Comparison of ENCODE assay signal across 17 cellular contexts in genomic region chr20:10929023-10929422, GRCh38.
DNase-seq lines count a peak whose midpoint lies in the region; ATAC-seq and TF ChIP-seq lines count a peak whose summit lies in the region.
"Had no signal": no experiment of that assay in that cellular context is flagged by ENCODE, and none has a peak within 500 bp of the region (broad histone marks: within the 10 kb centered on the region; RNA-seq: fewer than 3 reads in every experiment).

No MANE protein-coding gene starts in this region.

- POLR2A ChIA-PET in SK-N-SH (lab: Yijun Ruan, JAX) = no interaction called here
- POLR2A ChIA-PET in activated CD4-positive, alpha-beta memory T cell treated with anti-CD3 and anti-CD28 coated beads, Interleukin-2, amount 10 ng/mL, durations not matched to agents 7 days and 5 days (lab: Charles Lee) = no interaction called here

- TF ChIP-seq CTCF in SK-N-SH (IDR thresholded peaks at IDR 0.05) (no peak), hepatocyte (IDR thresholded peaks at IDR 0.05; ENCODE audit: poor library complexity) (no peak), smooth muscle cell (IDR thresholded peaks at IDR 0.05; ENCODE audit: borderline replicate concordance, insufficient read depth, poor library complexity, severe bottlenecking) (no peak)

- H3K4me1 Mint-ChIP-seq in activated CD4-positive, alpha-beta memory T cell treated with anti-CD3 and anti-CD28 coated beads, Interleukin-2, amount 10 ng/mL, durations not matched to agents 7 days and 5 days = no peaks in the 10 kb centered on the region
- H3K4me1 Mint-ChIP-seq: CD8-positive, alpha-beta memory T cell had no signal

- H3K27ac ChIP-seq in SK-N-SH (ENCODE audit: low read depth in 2 of 2, low read length in 1 of 2) (peak overlapping the region in 1 of 2 experiments; percentile 49; a peak in 2 of 4 replicates), hepatocyte (peak overlapping the region; percentile 24), smooth muscle cell (ENCODE audit: low read depth) (peak overlapping the region; percentile 43)
- H3K27ac ChIP-seq: 22Rv1, BLaER1 had no signal

- CTCF ChIA-PET in SK-N-SH (lab: Yijun Ruan, JAX) = no interaction called here
- CTCF ChIA-PET in activated CD4-positive, alpha-beta memory T cell treated with anti-CD3 and anti-CD28 coated beads, Interleukin-2, amount 10 ng/mL, durations not matched to agents 7 days and 5 days (lab: Charles Lee) = interaction anchor here (0.7 kb wide), 1 partner anchor 1312 kb away, joined by 3 read pairs; no protein-coding TSS in a partner anchor

- H3K79me2 ChIP-seq in SK-N-SH (ENCODE audit: insufficient read depth) = no peaks in the 10 kb centered on the region
- no peaks in the 10 kb centered on the region for H3K79me2 ChIP-seq in hepatocyte
- no peaks in the 10 kb centered on the region for H3K79me2 ChIP-seq in smooth muscle cell (ENCODE audit: low read depth)

- TF ChIP-seq RAD21 in SK-N-SH (IDR thresholded peaks at IDR 0.05; ENCODE audit: low read length) = no peak

- no peaks in the 10 kb centered on the region for H3K27me3 ChIP-seq in SK-N-SH (ENCODE audit: insufficient read depth)
- H3K27me3 ChIP-seq in hepatocyte = no peaks in the 10 kb centered on the region
- no peaks in the 10 kb centered on the region for H3K27me3 ChIP-seq in smooth muscle cell (ENCODE audit: low read depth)
- H3K27me3 ChIP-seq: BLaER1 had no signal

- WGBS in SK-N-SH (ENCODE audit: low lambda C conversion rate) = 74% methylated on average over 2 of the region's 2 CpGs
- WGBS in hepatocyte (ENCODE audit: low lambda C conversion rate, missing lambda C conversion rate) = 58% methylated on average over 2 of the region's 2 CpGs
- WGBS in smooth muscle cell (ENCODE audit: low lambda C conversion rate) = 88% methylated on average over 2 of the region's 2 CpGs

- TF ChIP-seq EP300 in SK-N-SH (IDR thresholded peaks at IDR 0.05; ENCODE audit: borderline replicate concordance in 1 of 2, low read depth in 1 of 2, low read length in 1 of 2) = no peak

- H2AFZ ChIP-seq in SK-N-SH (ENCODE audit: low read depth) (no peak overlapping the region), hepatocyte (no peak overlapping the region), smooth muscle cell (ENCODE audit: low read depth) (no peak overlapping the region)

- no peaks in the 10 kb centered on the region for H3K9me2 ChIP-seq in SK-N-SH
- H3K9me2 ChIP-seq in hepatocyte (replicated peaks; ENCODE audit: insufficient read depth) = no peaks in the 10 kb centered on the region

- no peaks in the 10 kb centered on the region for H3K9me3 Mint-ChIP-seq in activated CD4-positive, alpha-beta memory T cell treated with anti-CD3 and anti-CD28 coated beads, Interleukin-2, amount 10 ng/mL, durations not matched to agents 7 days and 5 days
- H3K9me3 Mint-ChIP-seq: H9 had no signal

- H3K9me3 ChIP-seq in SK-N-SH (no peaks in the 10 kb centered on the region), hepatocyte (ENCODE audit: low read depth) (no peaks in the 10 kb centered on the region), smooth muscle cell (replicated peaks; ENCODE audit: low read depth) (no peaks in the 10 kb centered on the region)
- H3K9me3 ChIP-seq: BLaER1 had no signal

- no peaks in the 10 kb centered on the region for H3K27me3 Mint-ChIP-seq in activated CD4-positive, alpha-beta memory T cell treated with anti-CD3 and anti-CD28 coated beads, Interleukin-2, amount 10 ng/mL, durations not matched to agents 7 days and 5 days

- H3K9ac ChIP-seq in SK-N-SH (no peak overlapping the region), smooth muscle cell (ENCODE audit: low read depth) (no peak overlapping the region)
- H3K9ac ChIP-seq: BLaER1 had no signal

- H3K27ac Mint-ChIP-seq in activated CD4-positive, alpha-beta memory T cell treated with anti-CD3 and anti-CD28 coated beads, Interleukin-2, amount 10 ng/mL, durations not matched to agents 7 days and 5 days = no peak overlapping the region
- H3K27ac Mint-ChIP-seq: CD8-positive, alpha-beta memory T cell; H9 had no signal

- H3K4me3 Mint-ChIP-seq in activated CD4-positive, alpha-beta memory T cell treated with anti-CD3 and anti-CD28 coated beads, Interleukin-2, amount 10 ng/mL, durations not matched to agents 7 days and 5 days = no peak overlapping the region
- H3K4me3 Mint-ChIP-seq: CD8-positive, alpha-beta memory T cell; H9 had no signal

- no peaks in the 10 kb centered on the region for H4K20me1 ChIP-seq in SK-N-SH (ENCODE audit: insufficient read depth)
- no peaks in the 10 kb centered on the region for H4K20me1 ChIP-seq in hepatocyte (ENCODE audit: insufficient read depth, poor library complexity, severe bottlenecking)
- H4K20me1 ChIP-seq in smooth muscle cell (ENCODE audit: low read depth) = no peaks in the 10 kb centered on the region
- H4K20me1 ChIP-seq: BLaER1 had no signal

- H3K4me2 ChIP-seq in SK-N-SH = no peak overlapping the region; the same call in 1 of the 2 replicates
- H3K4me2 ChIP-seq in hepatocyte = no peak overlapping the region
- peak overlapping the region; percentile 43 for H3K4me2 ChIP-seq in smooth muscle cell
- H3K4me2 ChIP-seq: BLaER1 had no signal

- ATAC-seq in SK-N-SH treated with all-trans-retinoic acid at 6 μM for 48 hours = peak; percentile 60
- ATAC-seq in GM18867 (IDR thresholded peaks at IDR 0.05; ENCODE audit: unreplicated experiment) = no peak

- H3K4me3 ChIP-seq in SK-N-SH (ENCODE audit: low read depth in 2 of 2, low read length in 1 of 2) (no peak overlapping the region), hepatocyte (no peak overlapping the region), smooth muscle cell (no peak overlapping the region)
- H3K4me3 ChIP-seq: BLaER1 had no signal

- H3K36me3 ChIP-seq in SK-N-SH (replicated peaks in 1 of 2; ENCODE audit: control insufficient read depth in 1 of 2, insufficient read depth in 2 of 2, low read length in 1 of 2) (no peaks in the 10 kb centered on the region), hepatocyte (replicated peaks; ENCODE audit: insufficient read depth, low read depth) (no peaks in the 10 kb centered on the region), smooth muscle cell (ENCODE audit: low read depth) (no peaks in the 10 kb centered on the region)
- H3K36me3 ChIP-seq: BLaER1 had no signal

- peaks cover 11% of the 10 kb centered on the region for H3F3A ChIP-seq in SK-N-SH (replicated peaks; ENCODE audit: insufficient read depth)
- H3F3A ChIP-seq in smooth muscle cell (ENCODE audit: low read depth) = peaks cover 26% of the 10 kb centered on the region

- DNase-seq in SK-N-SH (no peak), RPMI7951 (ENCODE audit: low read depth) (peak; percentile 8), hepatocyte (ENCODE audit: low spot score) (no peak), smooth muscle cell (lab: John Stamatoyannopoulos, UW; ENCODE audit: unreplicated experiment) (no peak), DMS53 treated with DMSO at 0.1 percent for 48 hours (lab: John Stamatoyannopoulos, UW; ENCODE audit: unreplicated experiment) (no peak)
- no peak for DNase-seq in activated CD4-positive, alpha-beta memory T cell treated with anti-CD3 and anti-CD28 coated beads, Interleukin-2, amount 10 ng/mL, durations not matched to agents 7 days and 5 days
- DNase-seq: CD8-positive, alpha-beta memory T cell; H9; Kasumi-1; NCI-H1417; NCI-H2029; NCI-H510A treated with DMSO at 0.1 percent for 48 hours; RPMI8226 had no signal

- H3K4me1 ChIP-seq in SK-N-SH (ENCODE audit: control insufficient read depth in 1 of 2, insufficient read depth in 2 of 2, low read depth in 1 of 2, low read length in 1 of 2) (peaks cover 0 to 19% of the 10 kb centered on the region in 2 experiments; a peak in 1 of 4 replicates), hepatocyte (ENCODE audit: insufficient read depth) (peaks cover 12% of the 10 kb centered on the region), smooth muscle cell (ENCODE audit: low read depth) (no peaks in the 10 kb centered on the region)
- H3K4me1 ChIP-seq: BLaER1 had no signal

- H3K36me3 Mint-ChIP-seq in activated CD4-positive, alpha-beta memory T cell treated with anti-CD3 and anti-CD28 coated beads, Interleukin-2, amount 10 ng/mL, durations not matched to agents 7 days and 5 days (ENCODE audit: low read depth) = no peaks in the 10 kb centered on the region
- H3K36me3 Mint-ChIP-seq: CD8-positive, alpha-beta memory T cell had no signal

TF ChIP-seq in SK-N-SH treated with all-trans-retinoic acid at 6 μM for 48 hours, 23 proteins besides CTCF, POLR2A, EP300 and RAD21:
- TF ChIP-seq ZC3H10 (CRISPR knock-in tag; IDR thresholded peaks at IDR 0.05) (no peak), ZFP30 (CRISPR knock-in tag; IDR thresholded peaks at IDR 0.05) (no peak), OSR1 (CRISPR knock-in tag; IDR thresholded peaks at IDR 0.05) (no peak)
- TF ChIP-seq, protein P1, sequence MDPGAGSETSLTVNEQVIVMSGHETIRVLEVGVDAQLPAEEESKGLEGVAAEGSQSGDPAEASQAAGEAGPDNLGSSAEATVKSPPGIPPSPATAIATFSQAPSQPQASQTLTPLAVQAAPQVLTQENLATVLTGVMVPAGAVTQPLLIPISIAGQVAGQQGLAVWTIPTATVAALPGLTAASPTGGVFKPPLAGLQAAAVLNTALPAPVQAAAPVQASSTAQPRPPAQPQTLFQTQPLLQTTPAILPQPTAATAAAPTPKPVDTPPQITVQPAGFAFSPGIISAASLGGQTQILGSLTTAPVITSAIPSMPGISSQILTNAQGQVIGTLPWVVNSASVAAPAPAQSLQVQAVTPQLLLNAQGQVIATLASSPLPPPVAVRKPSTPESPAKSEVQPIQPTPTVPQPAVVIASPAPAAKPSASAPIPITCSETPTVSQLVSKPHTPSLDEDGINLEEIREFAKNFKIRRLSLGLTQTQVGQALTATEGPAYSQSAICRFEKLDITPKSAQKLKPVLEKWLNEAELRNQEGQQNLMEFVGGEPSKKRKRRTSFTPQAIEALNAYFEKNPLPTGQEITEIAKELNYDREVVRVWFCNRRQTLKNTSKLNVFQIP (CRISPR knock-in tag; IDR thresholded peaks at IDR 0.05; ENCODE audit: borderline replicate concordance, low read depth) = no peak

TF ChIP-seq in SK-N-SH, 30 proteins besides CTCF, POLR2A, EP300 and RAD21 (continues in another document):
- TF ChIP-seq TEAD4 (IDR thresholded peaks at IDR 0.05; ENCODE audit: borderline replicate concordance, insufficient read depth) (no peak), RFX5 (IDR thresholded peaks at IDR 0.05; ENCODE audit: low read length) (no peak), JUND (IDR thresholded peaks at IDR 0.05) (no peak), PBX3 (IDR thresholded peaks at IDR 0.05) (no peak), FOXM1 (IDR thresholded peaks at IDR 0.05; ENCODE audit: low read depth) (no peak)
